In the genomic region with DNA sequence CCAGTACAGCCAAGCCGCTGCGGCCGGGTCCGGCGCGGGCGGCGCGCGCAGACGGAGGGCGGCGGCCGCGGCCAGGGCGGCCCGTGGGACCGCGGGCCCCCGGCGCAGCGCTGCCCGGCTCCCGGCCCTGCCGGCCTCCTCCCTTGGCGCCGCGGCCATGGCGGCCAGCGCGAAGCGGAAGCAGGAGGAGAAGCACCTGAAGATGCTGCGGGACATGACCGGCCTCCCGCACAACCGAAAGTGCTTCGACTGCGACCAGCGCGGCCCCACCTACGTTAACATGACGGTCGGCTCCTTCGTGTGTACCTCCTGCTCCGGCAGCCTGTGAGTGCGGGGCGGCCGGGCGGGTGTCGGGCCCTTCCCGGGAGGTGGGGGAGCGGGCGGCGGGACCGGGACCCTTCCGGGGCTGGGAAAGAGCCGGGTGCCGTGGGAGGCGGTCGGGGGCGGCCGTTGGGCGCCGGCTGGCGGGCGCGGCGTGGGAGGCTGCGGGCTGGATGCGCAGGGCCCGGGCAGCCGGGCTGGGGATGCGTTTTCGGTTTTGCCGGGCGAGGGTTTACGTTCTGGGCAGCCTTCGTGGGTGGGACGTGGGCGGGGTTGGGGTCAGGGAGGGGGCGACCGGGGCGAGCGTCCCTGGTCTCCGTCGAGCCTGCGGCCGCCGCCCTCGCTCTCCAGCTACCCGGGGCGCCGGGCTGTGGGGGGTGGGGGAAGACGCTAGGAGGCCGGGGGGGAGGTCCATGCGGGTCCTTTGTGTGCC, we compare ENCODE assay signal across 8 cellular contexts. TPM values are rescaled to one million over a fixed set of nuclear protein-coding genes. Genes with fewer than 3 reads are reported as not detected.
DNase-seq lines count a peak whose midpoint lies in the region; ATAC-seq and TF ChIP-seq lines count a peak whose summit lies in the region.

No MANE protein-coding gene starts in this region.

- H3K4me1 Mint-ChIP-seq in dendritic cell treated with granulocyte-macrophage colony-stimulating factor and Interleukin-4, amounts not matched to agents 40 ng/mL and 50 ng/mL, for 4 days (ENCODE audit: low read depth), result peaks cover 13% of the 10 kb centered on the region
- H3K4me1 Mint-ChIP-seq in stimulated activated effector memory CD8-positive, alpha-beta T cell treated with anti-CD3 and anti-CD28 coated beads, Interleukin-12 subunit alpha, Interleukin-12 subunit beta, amount 100 ng/mL, for 72 hours, result peaks cover 22% of the 10 kb centered on the region

- H3K36me3 ChIP-seq in liver (ENCODE audit: control insufficient read depth in 4 of 4, insufficient read depth in 3 of 4, low read depth in 1 of 4, low read length in 3 of 4), result no peaks in the 10 kb centered on the region

- no peaks in the 10 kb centered on the region for H3K27me3 Mint-ChIP-seq in dendritic cell treated with granulocyte-macrophage colony-stimulating factor and Interleukin-4, amounts not matched to agents 40 ng/mL and 50 ng/mL, for 4 days

- peak overlapping the region; percentile 88 for H3K27ac ChIP-seq in liver (ENCODE audit: low read depth in 1 of 2, low read length in 2 of 2)

- under 1% methylated on average over 96 of the region's 96 CpGs for WGBS in liver

- no peaks in the 10 kb centered on the region for H3K9me3 Mint-ChIP-seq in dendritic cell treated with granulocyte-macrophage colony-stimulating factor and Interleukin-4, amounts not matched to agents 40 ng/mL and 50 ng/mL, for 4 days
- no peaks in the 10 kb centered on the region for H3K9me3 Mint-ChIP-seq in stimulated activated effector memory CD8-positive, alpha-beta T cell treated with anti-CD3 and anti-CD28 coated beads, Interleukin-12 subunit alpha, Interleukin-12 subunit beta, amount 100 ng/mL, for 72 hours

- no peaks in the 10 kb centered on the region for H3K27me3 ChIP-seq in liver (ENCODE audit: control insufficient read depth in 4 of 4, insufficient read depth in 4 of 4, low read length in 3 of 4)

- peak; percentile 64 for ATAC-seq in GM19372 (IDR thresholded peaks at IDR 0.05; ENCODE audit: low read depth, unreplicated experiment)
- ATAC-seq in HG03378 (IDR thresholded peaks at IDR 0.05; ENCODE audit: unreplicated experiment), result peak; percentile 52
- ATAC-seq in stimulated activated effector memory CD8-positive, alpha-beta T cell treated with anti-CD3 and anti-CD28 coated beads, Interleukin-12 subunit alpha, Interleukin-12 subunit beta, amount 100 ng/mL, for 72 hours, result peak; percentile 85

- peaks cover 5% of the 10 kb centered on the region for H3K36me3 Mint-ChIP-seq in dendritic cell treated with granulocyte-macrophage colony-stimulating factor and Interleukin-4, amounts not matched to agents 40 ng/mL and 50 ng/mL, for 4 days (ENCODE audit: low read depth)
- H3K36me3 Mint-ChIP-seq in stimulated activated effector memory CD8-positive, alpha-beta T cell treated with anti-CD3 and anti-CD28 coated beads, Interleukin-12 subunit alpha, Interleukin-12 subunit beta, amount 100 ng/mL, for 72 hours, result peaks cover 13% of the 10 kb centered on the region

- H3K4me3 Mint-ChIP-seq in dendritic cell treated with granulocyte-macrophage colony-stimulating factor and Interleukin-4, amounts not matched to agents 40 ng/mL and 50 ng/mL, for 4 days, result peak overlapping the region; percentile 76
- H3K4me3 Mint-ChIP-seq in stimulated activated effector memory CD8-positive, alpha-beta T cell treated with anti-CD3 and anti-CD28 coated beads, Interleukin-12 subunit alpha, Interleukin-12 subunit beta, amount 100 ng/mL, for 72 hours, result peak overlapping the region; percentile 80

- H3K9ac ChIP-seq in liver (ENCODE audit: low read depth in 1 of 2, low read length in 2 of 2), result no peak overlapping the region

- TF ChIP-seq CTCF in liver (IDR thresholded peaks at IDR 0.05; ENCODE audit: low read depth, low read length, missing input control), result no peak

- H3K4me1 ChIP-seq in liver (ENCODE audit: control insufficient read depth in 4 of 4, insufficient read depth in 4 of 4, low read length in 3 of 4), result peaks cover 0 to 17% (median 16%) of the 10 kb centered on the region in 4 donors

- no peak for TF ChIP-seq RAD21 in liver (IDR thresholded peaks at IDR 0.05)

- intact Hi-C loops in dendritic cell treated with granulocyte-macrophage colony-stimulating factor and Interleukin-4, amounts not matched to agents 40 ng/mL and 50 ng/mL, for 4 days (cut with micrococcal nuclease), result loop anchor here (5.0 kb wide), 3 partner anchors 45 to 110 kb away; no protein-coding TSS in a partner anchor

- no peaks in the 10 kb centered on the region for H3K9me3 ChIP-seq in liver (ENCODE audit: control insufficient read depth in 4 of 4, low read length in 3 of 4)

- peak overlapping the region; percentile 92 to 98 (median 92) for H3K4me3 ChIP-seq in liver (ENCODE audit: low read depth in 1 of 3, low read length in 3 of 3)

- H3K27ac Mint-ChIP-seq in dendritic cell treated with granulocyte-macrophage colony-stimulating factor and Interleukin-4, amounts not matched to agents 40 ng/mL and 50 ng/mL, for 4 days, result peak overlapping the region; percentile 64
- peak overlapping the region; percentile 89 for H3K27ac Mint-ChIP-seq in stimulated activated effector memory CD8-positive, alpha-beta T cell treated with anti-CD3 and anti-CD28 coated beads, Interleukin-12 subunit alpha, Interleukin-12 subunit beta, amount 100 ng/mL, for 72 hours

- peak; percentile 65 for DNase-seq in CD1c-positive myeloid dendritic cell (ENCODE audit: extremely low spot score)
- peak; percentile 46 for DNase-seq in UCSD-AML1 (lab: John Stamatoyannopoulos, UW; ENCODE audit: unreplicated experiment)
- DNase-seq in stimulated activated effector memory CD8-positive, alpha-beta T cell treated with anti-CD3 and anti-CD28 coated beads, Interleukin-12 subunit alpha, Interleukin-12 subunit beta, amount 100 ng/mL, for 72 hours (ENCODE audit: low spot score in 2 of 2), result peak in 1 of 2 donors; percentile 35
- DNase-seq in NCI-H1105 (lab: John Stamatoyannopoulos, UW), result no peak

TF ChIP-seq in liver, 16 proteins besides CTCF, POLR2A, EP300 and RAD21:
- no peak for TF ChIP-seq JUND (IDR thresholded peaks at IDR 0.05)
- TF ChIP-seq HNF4G (IDR thresholded peaks at IDR 0.05), result no peak
- TF ChIP-seq MAX (IDR thresholded peaks at IDR 0.05), result no peak
- no peak for TF ChIP-seq FOXA2 (IDR thresholded peaks at IDR 0.05)
- no peak for TF ChIP-seq GABPA (IDR thresholded peaks at IDR 0.05 in 1 of 2, conservative IDR thresholded peaks at IDR 0.05 in 1 of 2)
- TF ChIP-seq YY1 (IDR thresholded peaks at IDR 0.05), result peak; percentile 10
- TF ChIP-seq, protein P1, sequence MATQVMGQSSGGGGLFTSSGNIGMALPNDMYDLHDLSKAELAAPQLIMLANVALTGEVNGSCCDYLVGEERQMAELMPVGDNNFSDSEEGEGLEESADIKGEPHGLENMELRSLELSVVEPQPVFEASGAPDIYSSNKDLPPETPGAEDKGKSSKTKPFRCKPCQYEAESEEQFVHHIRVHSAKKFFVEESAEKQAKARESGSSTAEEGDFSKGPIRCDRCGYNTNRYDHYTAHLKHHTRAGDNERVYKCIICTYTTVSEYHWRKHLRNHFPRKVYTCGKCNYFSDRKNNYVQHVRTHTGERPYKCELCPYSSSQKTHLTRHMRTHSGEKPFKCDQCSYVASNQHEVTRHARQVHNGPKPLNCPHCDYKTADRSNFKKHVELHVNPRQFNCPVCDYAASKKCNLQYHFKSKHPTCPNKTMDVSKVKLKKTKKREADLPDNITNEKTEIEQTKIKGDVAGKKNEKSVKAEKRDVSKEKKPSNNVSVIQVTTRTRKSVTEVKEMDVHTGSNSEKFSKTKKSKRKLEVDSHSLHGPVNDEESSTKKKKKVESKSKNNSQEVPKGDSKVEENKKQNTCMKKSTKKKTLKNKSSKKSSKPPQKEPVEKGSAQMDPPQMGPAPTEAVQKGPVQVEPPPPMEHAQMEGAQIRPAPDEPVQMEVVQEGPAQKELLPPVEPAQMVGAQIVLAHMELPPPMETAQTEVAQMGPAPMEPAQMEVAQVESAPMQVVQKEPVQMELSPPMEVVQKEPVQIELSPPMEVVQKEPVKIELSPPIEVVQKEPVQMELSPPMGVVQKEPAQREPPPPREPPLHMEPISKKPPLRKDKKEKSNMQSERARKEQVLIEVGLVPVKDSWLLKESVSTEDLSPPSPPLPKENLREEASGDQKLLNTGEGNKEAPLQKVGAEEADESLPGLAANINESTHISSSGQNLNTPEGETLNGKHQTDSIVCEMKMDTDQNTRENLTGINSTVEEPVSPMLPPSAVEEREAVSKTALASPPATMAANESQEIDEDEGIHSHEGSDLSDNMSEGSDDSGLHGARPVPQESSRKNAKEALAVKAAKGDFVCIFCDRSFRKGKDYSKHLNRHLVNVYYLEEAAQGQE (IDR thresholded peaks at IDR 0.05), result no peak
TF ChIP-seq in liver: peak in this region for 1.

RNA-seq across cellular contexts. Expression of gene AGFG1, which starts 0.5 kb away (rescaled TPM):
- 10 to 100 TPM; 23.0 to 49.7 TPM for total RNA-seq in liver
- polyA plus RNA-seq in liver, result 10 to 100 TPM in 1 of 2 donors, 1 to 10 TPM in 1; 8.5 to 24.3 TPM
